Comparison of ENCODE assay signal across 9 cellular contexts in genomic region chr5:84383816-84384603, GRCh38. TPM values are rescaled to one million over a fixed set of nuclear protein-coding genes. Genes with fewer than 3 reads are reported as not detected.
DNase-seq lines count a peak whose midpoint lies in the region; ATAC-seq and TF ChIP-seq lines count a peak whose summit lies in the region.
"Had no signal": no experiment of that assay in that cellular context is flagged by ENCODE, and none has a peak within 500 bp of the region (broad histone marks: within the 10 kb centered on the region; RNA-seq: fewer than 3 reads in every experiment).

No MANE protein-coding gene starts in this region.

- no peaks in the 10 kb centered on the region for H3K4me1 ChIP-seq in Karpas-422 (ENCODE audit: low read length)

- H3K36me3 ChIP-seq in H7 (replicated peaks; ENCODE audit: control insufficient read depth, insufficient read depth, low read length): peaks cover 1% of the 10 kb centered on the region; the same call in 1 of the 2 replicates
- H3K36me3 ChIP-seq in Karpas-422 (ENCODE audit: insufficient read depth, low read length): no peaks in the 10 kb centered on the region

- intact Hi-C loops in head of caudate nucleus (cut with DNase I): loop anchor here (10.0 kb wide), 2 partner anchors 99 to 459 kb away; no protein-coding TSS in a partner anchor

- no peaks in the 10 kb centered on the region for H3K9me3 Mint-ChIP-seq in osteocyte (ENCODE audit: unreplicated experiment)

- peak; percentile 68 for DNase-seq in H7
- peak; percentile 34 for DNase-seq in T1000 (lab: John Stamatoyannopoulos, UW)
- DNase-seq in head of caudate nucleus: peak; percentile 25 to 87 (median 70)
- DNase-seq in osteocyte (ENCODE audit: extremely low spot score, unreplicated experiment): peak; percentile 86
- DNase-seq in Karpas-422: no peak
- DNase-seq in cortex of kidney (lab: John Stamatoyannopoulos, UW): no peak
- no peak for DNase-seq in NOMO-1 (lab: John Stamatoyannopoulos, UW; ENCODE audit: unreplicated experiment in 2 of 2)

- peak overlapping the region; percentile 95 for H3K4me3 Mint-ChIP-seq in osteocyte (ENCODE audit: unreplicated experiment)

- H3K9me3 ChIP-seq in Karpas-422 (ENCODE audit: low read length): peaks cover 6% of the 10 kb centered on the region; the same call in 1 of the 2 replicates

- no peak overlapping the region for H3K4me2 ChIP-seq in Karpas-422 (ENCODE audit: low read depth, low read length, poor library complexity, severe bottlenecking)

- TF ChIP-seq CTCF in osteocyte (IDR thresholded peaks at IDR 0.05): no peak

- H3K4me3 ChIP-seq in H7 (ENCODE audit: insufficient read depth, low read depth, low read length) (peak overlapping the region; percentile 93), Karpas-422 (ENCODE audit: low read length) (no peak overlapping the region)
- H3K4me3 ChIP-seq: K562 had no signal

- ATAC-seq in GM18861 (IDR thresholded peaks at IDR 0.05; ENCODE audit: unreplicated experiment): no peak
- ATAC-seq: K562 had no signal

- H3K9me2 ChIP-seq in Karpas-422 (replicated peaks; ENCODE audit: insufficient read depth, low read length): no peaks in the 10 kb centered on the region

- no peak overlapping the region for H2AFZ ChIP-seq in Karpas-422 (ENCODE audit: low read length)

- H3K27ac Mint-ChIP-seq in osteocyte (ENCODE audit: unreplicated experiment): peak overlapping the region; percentile 99

- H3K27me3 Mint-ChIP-seq in osteocyte (ENCODE audit: unreplicated experiment): no peaks in the 10 kb centered on the region

- peaks cover 14% of the 10 kb centered on the region for H3K36me3 Mint-ChIP-seq in osteocyte (ENCODE audit: unreplicated experiment)

- H3K27ac ChIP-seq in Karpas-422 (ENCODE audit: low read length): no peak overlapping the region

- no peak overlapping the region for H3K9ac ChIP-seq in Karpas-422 (ENCODE audit: low read length)

- H4K20me1 ChIP-seq in Karpas-422 (ENCODE audit: insufficient read depth, low read depth, low read length): no peaks in the 10 kb centered on the region

- peaks cover 38% of the 10 kb centered on the region for H3K4me1 Mint-ChIP-seq in osteocyte (ENCODE audit: unreplicated experiment)

- H3K79me2 ChIP-seq in Karpas-422 (ENCODE audit: low read length): no peaks in the 10 kb centered on the region

- H3K27me3 ChIP-seq in H7 (ENCODE audit: control insufficient read depth, insufficient read depth, low read length): peaks cover 3% of the 10 kb centered on the region; the same call in 1 of the 2 replicates
- H3K27me3 ChIP-seq in Karpas-422 (ENCODE audit: low read length): no peaks in the 10 kb centered on the region

RNA-seq across cellular contexts. Expression of gene EDIL3, which starts 0.7 kb away (rescaled TPM):
- 46.0 and 71.3 TPM in 2 replicates for total RNA-seq in H7 (2014; rRNA removed; shearing (Covaris generic))
- total RNA-seq in osteocyte: 470 and 495 TPM in 2 replicates
- total RNA-seq in Karpas-422 (2014; rRNA removed; shearing (Covaris generic); ENCODE audit: low replicate concordance): not detected in 2 replicates

Comparison
In these comparisons a context has a peak if more than half of its experiments do, and no peak if none do; other contexts are left out.
1. DNase-seq: peak in H7 (single experiment), T1000 (single experiment), head of caudate nucleus (42 of 42) and osteocyte (single experiment); none in Karpas-422 (single experiment), cortex of kidney (single experiment) and NOMO-1 (0 of 2).
2. RNA of gene EDIL3, which starts 0.7 kb away (total RNA-seq): 470 to 495 TPM in osteocyte and 46.0 to 71.3 TPM in H7; not detected in Karpas-422; every median in the first group is over 10 times any median in the second.